In the genomic region with DNA sequence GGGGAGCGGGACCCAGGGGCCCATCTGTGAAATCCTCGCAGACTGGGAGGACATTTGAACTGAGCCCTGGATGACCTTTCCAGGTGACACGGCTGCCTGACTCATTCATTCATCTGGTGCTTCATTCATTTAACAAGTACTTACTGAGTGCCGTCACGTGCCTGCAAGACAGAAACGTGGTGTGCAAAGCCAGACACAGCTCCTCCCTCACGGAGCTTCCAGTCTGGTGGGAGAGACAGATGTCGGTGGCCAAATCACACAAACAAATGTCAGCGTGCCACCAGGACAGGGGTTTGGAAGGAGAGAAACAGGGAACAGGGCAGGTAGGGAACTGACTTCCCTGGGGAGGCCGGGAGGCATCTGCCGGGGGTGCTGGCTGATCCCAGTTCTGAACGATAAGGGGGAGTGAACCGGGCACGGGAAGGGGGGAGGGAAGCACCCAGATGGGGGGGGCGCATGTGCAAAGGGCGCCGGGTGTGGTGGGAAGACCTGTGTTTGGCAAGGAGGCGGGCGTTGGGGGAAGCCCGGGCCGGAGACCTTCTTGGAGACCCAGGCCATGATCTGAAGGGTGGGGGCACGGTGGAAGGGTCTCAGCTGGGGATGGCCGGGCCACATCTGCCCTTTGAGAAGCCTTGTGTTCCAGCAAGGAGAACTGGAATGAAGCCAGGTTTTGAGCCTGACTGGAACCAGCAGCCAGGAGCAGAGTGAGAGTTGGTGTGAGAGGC, we compare ENCODE assay signal across 12 cellular contexts.
DNase-seq lines count a peak whose midpoint lies in the region; ATAC-seq and TF ChIP-seq lines count a peak whose summit lies in the region.
"Had no signal": no experiment of that assay in that cellular context is flagged by ENCODE, and none has a peak within 500 bp of the region (broad histone marks: within the 10 kb centered on the region; RNA-seq: fewer than 3 reads in every experiment).

No MANE protein-coding gene starts in this region.

- BruUV-seq in IMR-90 (replicated peaks; lab: Mats Ljungman, UMichigan) (no TSS peak), A673 (replicated peaks; lab: Mats Ljungman, UMichigan) (no TSS peak)

- peak overlapping the region; percentile 49 for H3K18ac ChIP-seq in IMR-90 (ENCODE audit: low read depth, low read length)

- TF ChIP-seq POLR2A in IMR-90 (IDR thresholded peaks at IDR 0.05; ENCODE audit: low read depth, low read length) (peak; percentile 37; the same call in 1 of the 2 replicates), thyroid gland (IDR thresholded peaks at IDR 0.05) (no peak)

- WGBS in IMR-90 (ENCODE audit: extremely low coverage in 2 of 2, insufficient read length in 1 of 2), 2 experiments, result 18% methylated on average over 4 of the region's 23 CpGs; no CpG with 5 or more reads in 1 of the 2 experiments
- 54 to 55% methylated on average over 23 of the region's 23 CpGs for WGBS in thyroid gland, 2 donors

- DNase-seq in IMR-90, result peak; percentile 78
- peak; percentile 63 for DNase-seq in amniotic epithelial cell (ENCODE audit: low read depth)
- DNase-seq in hepatic stellate cell (ENCODE audit: low spot score), result peak; percentile 52
- no peak for DNase-seq in A673 (ENCODE audit: low spot score)
- DNase-seq in thyroid gland, result no peak
- DNase-seq in stimulated activated CD8-positive, alpha-beta memory T cell treated with anti-CD3 and anti-CD28 coated beads, Interleukin-4, amount 100 ng/mL, for 48 hours, result no peak
- DNase-seq: activated CD4-positive, alpha-beta T cell treated with anti-CD3 and anti-CD28 coated beads for 48 hours; NCI-H1694; stimulated activated naive B cell treated with anti-CD40 and anti-IgM and Interleukin-4, amounts not matched to agents 10 μg/mL and 1 μg/mL and 100 μg/mL, for 72 hours had no signal

- peak overlapping the region; percentile 94 for H3K4ac ChIP-seq in IMR-90 (ENCODE audit: low read depth, low read length)

- H3K4me3 ChIP-seq in IMR-90 (ENCODE audit: insufficient read depth, low read depth, low read length) (no peak overlapping the region), subcutaneous abdominal adipose tissue (ENCODE audit: low read depth in 1 of 5, low read length in 5 of 5) (no peak overlapping the region), A673 (ENCODE audit: low read depth, low read length, poor library complexity, severe bottlenecking) (no peak overlapping the region), thyroid gland (replicated peaks in 1 of 3) (no peak overlapping the region)
- H3K4me3 ChIP-seq: lung had no signal

- peak overlapping the region; percentile 91 for H2AK9ac ChIP-seq in IMR-90 (replicated peaks; ENCODE audit: low read depth, low read length, poor library complexity)

- in situ Hi-C loops in IMR-90 (cut with MboI; ENCODE audit: low sequenced_read_pairs), result no loop called here

- no peak for ATAC-seq in IMR-90 (ENCODE audit: low read depth)
- ATAC-seq: activated naive CD4-positive, alpha-beta T cell treated with anti-CD3 and anti-CD28 coated beads, Interleukin-2, amount 50 U/mL, for 72 hours; stimulated activated naive B cell treated with anti-CD40 and anti-IgM and Interleukin-4, amounts not matched to agents 10 μg/mL and 1 μg/mL and 100 μg/mL, for 72 hours had no signal

- H4K91ac ChIP-seq in IMR-90 (ENCODE audit: insufficient read depth, low read depth, low read length), result peak overlapping the region; percentile 51

- peak overlapping the region; percentile 67 for H2AFZ ChIP-seq in IMR-90 (replicated peaks; ENCODE audit: low read length, poor library complexity)

- peak overlapping the region; percentile 34 for H3K14ac ChIP-seq in IMR-90 (replicated peaks; ENCODE audit: low read depth, low read length)

- POLR2A ChIA-PET in IMR-90 (lab: Charles Lee; ENCODE audit: unreplicated experiment) (interaction anchor here (0.6 kb wide), 1 partner anchor 14 kb away, joined by 3 read pairs; no protein-coding TSS in a partner anchor), A673 (lab: Charles Lee; ENCODE audit: low non-redundant PET) (no interaction called here)

- peaks cover 33 to 92% of the 10 kb centered on the region in 2 experiments for H3K79me1 ChIP-seq in IMR-90 (ENCODE audit: low read depth in 1 of 2, low read length in 2 of 2)

- H4K8ac ChIP-seq in IMR-90 (ENCODE audit: low read depth in 2 of 2, low read length in 2 of 2), result peak overlapping the region; percentile 2 to 83; a peak in 3 of 4 replicates

- peaks cover 33% of the 10 kb centered on the region for H3K9me1 ChIP-seq in IMR-90 (ENCODE audit: insufficient read depth, low read length)

- H3K9me3 ChIP-seq in IMR-90 (ENCODE audit: control insufficient read depth, insufficient read depth, low read length), result peaks cover 2% of the 10 kb centered on the region; the same call in 1 of the 2 replicates
- H3K9me3 ChIP-seq in subcutaneous abdominal adipose tissue (ENCODE audit: control insufficient read depth in 5 of 5, low read length in 5 of 5), result no peaks in the 10 kb centered on the region
- H3K9me3 ChIP-seq in A673 (ENCODE audit: low read depth, low read length, poor library complexity, severe bottlenecking), result no peaks in the 10 kb centered on the region
- H3K9me3 ChIP-seq in thyroid gland, result no peaks in the 10 kb centered on the region

- TF ChIP-seq RAD21 in IMR-90 (IDR thresholded peaks at IDR 0.05; ENCODE audit: low read length), result no peak

- TF ChIP-seq CTCF in IMR-90 (conservative IDR thresholded peaks at IDR 0.05; ENCODE audit: low read depth, low read length) (no peak), A673 (conservative IDR thresholded peaks at IDR 0.05; ENCODE audit: low read depth, low read length) (no peak), thyroid gland (IDR thresholded peaks at IDR 0.05) (no peak)

- dilution Hi-C loops in IMR-90 (cut with HindIII; ENCODE audit: low sequenced_read_pairs, unreplicated experiment), result no loop called here

- H3K27ac ChIP-seq in IMR-90 (ENCODE audit: insufficient read depth, low read length) (peak overlapping the region; percentile 45), subcutaneous abdominal adipose tissue (ENCODE audit: low read depth, low read length) (peak overlapping the region; percentile 3), A673 (ENCODE audit: low read depth, low read length, poor library complexity, severe bottlenecking) (no peak overlapping the region), thyroid gland (no peak overlapping the region)

- H2AK5ac ChIP-seq in IMR-90 (ENCODE audit: low read depth, low read length), result peak overlapping the region; percentile 51

- H2BK5ac ChIP-seq in IMR-90 (ENCODE audit: low read depth, low read length, poor library complexity, severe bottlenecking), result peak overlapping the region; percentile 73

- peaks cover 64% of the 10 kb centered on the region for H3K4me1 ChIP-seq in IMR-90 (ENCODE audit: control insufficient read depth, insufficient read depth, low read length)
- peaks cover 8 to 94% (median 75%) of the 10 kb centered on the region in 5 donors for H3K4me1 ChIP-seq in subcutaneous abdominal adipose tissue (ENCODE audit: control insufficient read depth in 5 of 5, insufficient read depth in 5 of 5, low read length in 5 of 5)
- peaks cover 9% of the 10 kb centered on the region for H3K4me1 ChIP-seq in A673 (ENCODE audit: insufficient read depth, low read length, poor library complexity, severe bottlenecking)
- peaks cover 26 to 49% of the 10 kb centered on the region in 2 donors for H3K4me1 ChIP-seq in thyroid gland

- H3K56ac ChIP-seq in IMR-90 (ENCODE audit: extremely low read depth, insufficient read depth, low read length), result peak overlapping the region; percentile 54

- H3K9ac ChIP-seq in IMR-90 (ENCODE audit: low read depth, low read length) (peak overlapping the region; percentile 38; the same call in 1 of the 2 replicates), subcutaneous abdominal adipose tissue (ENCODE audit: low read length in 5 of 5) (peak overlapping the region in 1 of 5 donors; percentile 38)

- peak overlapping the region; percentile 82 for H2BK20ac ChIP-seq in IMR-90 (ENCODE audit: low read depth, low read length)

- CTCF ChIA-PET in IMR-90 (lab: Yijun Ruan, JAX), result no interaction called here
- CTCF ChIA-PET in A673 (lab: Charles Lee), result no interaction called here

- H2BK120ac ChIP-seq in IMR-90 (ENCODE audit: low read depth, low read length), result peak overlapping the region; percentile 50

- peak overlapping the region; percentile 18; the same call in 1 of the 2 replicates for H3K4me2 ChIP-seq in IMR-90 (ENCODE audit: low read depth, low read length)

- H4K20me1 ChIP-seq in IMR-90 (ENCODE audit: insufficient read depth, low read length), result peaks cover 35% of the 10 kb centered on the region

- peak overlapping the region; percentile 73 for H4K5ac ChIP-seq in IMR-90 (ENCODE audit: low read depth, low read length)

- peak overlapping the region; percentile 76; the same call in 1 of the 2 replicates for H3K23ac ChIP-seq in IMR-90 (ENCODE audit: low read depth, low read length)

- intact Hi-C loops in IMR-90 (cut with micrococcal nuclease), result no loop called here
- intact Hi-C loops in A673 (cut with micrococcal nuclease; ENCODE audit: unreplicated experiment), result no loop called here
- intact Hi-C loops in thyroid gland (cut with DNase I), result no loop called here

- peak overlapping the region; percentile 87; the same call in 1 of the 3 replicates for H2BK15ac ChIP-seq in IMR-90 (ENCODE audit: low read depth, low read length)

- no peaks in the 10 kb centered on the region for H3K27me3 ChIP-seq in IMR-90 (ENCODE audit: control insufficient read depth, insufficient read depth, low read length)
- no peaks in the 10 kb centered on the region for H3K27me3 ChIP-seq in subcutaneous abdominal adipose tissue (ENCODE audit: control insufficient read depth in 5 of 5, insufficient read depth in 4 of 5, low read length in 5 of 5)
- H3K27me3 ChIP-seq in A673 (replicated peaks; ENCODE audit: insufficient read depth, low read depth, low read length, poor library complexity), result no peaks in the 10 kb centered on the region
- no peaks in the 10 kb centered on the region for H3K27me3 ChIP-seq in thyroid gland

- no peaks in the 10 kb centered on the region for H3K36me3 ChIP-seq in IMR-90 (ENCODE audit: control insufficient read depth, insufficient read depth, low read length)
- peaks cover 0 to 2% (median 0%) of the 10 kb centered on the region in 5 donors for H3K36me3 ChIP-seq in subcutaneous abdominal adipose tissue (ENCODE audit: control insufficient read depth in 5 of 5, insufficient read depth in 5 of 5, low read length in 5 of 5)
- H3K36me3 ChIP-seq in A673 (ENCODE audit: insufficient read depth, low read length, poor library complexity, severe bottlenecking), result no peaks in the 10 kb centered on the region
- H3K36me3 ChIP-seq in thyroid gland, result no peaks in the 10 kb centered on the region

TF ChIP-seq in IMR-90, 13 proteins besides CTCF, POLR2A, EP300 and RAD21 (continues in another document):
- TF ChIP-seq, protein P1, sequence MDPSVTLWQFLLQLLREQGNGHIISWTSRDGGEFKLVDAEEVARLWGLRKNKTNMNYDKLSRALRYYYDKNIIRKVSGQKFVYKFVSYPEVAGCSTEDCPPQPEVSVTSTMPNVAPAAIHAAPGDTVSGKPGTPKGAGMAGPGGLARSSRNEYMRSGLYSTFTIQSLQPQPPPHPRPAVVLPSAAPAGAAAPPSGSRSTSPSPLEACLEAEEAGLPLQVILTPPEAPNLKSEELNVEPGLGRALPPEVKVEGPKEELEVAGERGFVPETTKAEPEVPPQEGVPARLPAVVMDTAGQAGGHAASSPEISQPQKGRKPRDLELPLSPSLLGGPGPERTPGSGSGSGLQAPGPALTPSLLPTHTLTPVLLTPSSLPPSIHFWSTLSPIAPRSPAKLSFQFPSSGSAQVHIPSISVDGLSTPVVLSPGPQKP (IDR thresholded peaks at IDR 0.05; ENCODE audit: borderline replicate concordance, low read depth, low read length), result no peak

Comparison
In these comparisons a context has a peak if more than half of its experiments do, and no peak if none do; other contexts are left out.
1. DNase-seq: peak in IMR-90 (single experiment), amniotic epithelial cell (single experiment) and hepatic stellate cell (single experiment); none in A673 (single experiment), thyroid gland (0 of 2) and stimulated activated CD8-positive, alpha-beta memory T cell treated with anti-CD3 and anti-CD28 coated beads, Interleukin-4, amount 100 ng/mL, for 48 hours (single experiment).
2. H3K27ac ChIP-seq: peak in IMR-90 (single experiment) and subcutaneous abdominal adipose tissue (single experiment); none in A673 (single experiment) and thyroid gland (0 of 3).